8 cellular contexts compared by ENCODE assay signal in the genomic region with DNA sequence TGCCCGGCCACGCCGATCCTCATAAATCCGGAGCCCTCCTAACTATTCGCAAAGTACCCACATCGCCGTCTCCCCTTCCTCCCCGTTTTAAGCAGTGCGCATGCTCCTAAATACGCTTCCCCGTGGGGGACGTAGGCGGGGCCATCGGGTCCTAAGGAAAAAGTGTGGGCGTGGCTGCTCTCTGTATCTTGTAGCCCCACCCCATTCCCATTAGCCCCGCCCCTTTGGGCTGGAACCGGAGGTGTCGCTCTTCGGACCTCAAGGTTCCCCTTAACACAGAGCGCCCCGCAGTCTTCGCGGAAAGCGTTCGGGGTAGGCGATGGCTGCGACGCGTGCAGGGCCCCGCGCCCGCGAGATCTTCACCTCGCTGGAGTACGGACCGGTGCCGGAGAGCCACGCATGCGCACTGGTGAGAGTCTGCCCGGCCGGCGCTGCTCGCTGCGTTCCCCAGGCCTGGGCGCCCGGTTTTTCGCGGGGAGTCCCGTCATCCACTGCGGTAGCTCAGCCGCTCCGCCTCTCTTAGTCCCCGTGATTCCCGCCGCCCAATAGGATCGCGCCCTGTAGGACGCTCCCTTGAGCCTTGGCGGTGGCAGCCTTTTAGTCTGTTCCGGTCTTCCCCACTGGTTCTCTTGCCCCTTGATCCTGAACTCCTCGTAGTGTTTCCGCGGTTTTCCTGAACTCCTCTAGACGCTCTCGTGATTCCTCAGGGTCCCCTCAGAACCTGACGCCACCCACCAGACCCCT. TPM values are rescaled to one million over a fixed set of nuclear protein-coding genes. Genes with fewer than 3 reads are reported as not detected.
DNase-seq lines count a peak whose midpoint lies in the region; ATAC-seq, FAIRE-seq and TF ChIP-seq lines count a peak whose summit lies in the region.

A gene (plus strand): TSS at position 213 of the 744 bp plus-strand sequence. CDS start 107 bp downstream, at position 320.

- peaks cover 3 to 7% of the 10 kb centered on the region in 2 donors for H3K4me1 ChIP-seq in kidney (ENCODE audit: control insufficient read depth in 1 of 2, insufficient read depth in 1 of 2, low read depth in 1 of 2, low read length in 2 of 2)

- H3K36me3 ChIP-seq in kidney (ENCODE audit: control insufficient read depth in 1 of 2, insufficient read depth in 2 of 2, low read length in 2 of 2) = no peaks in the 10 kb centered on the region

- H3K9ac ChIP-seq in kidney (ENCODE audit: low read length in 2 of 2) = peak within 1 kb of the TSS; percentile 98

- no peak for TF ChIP-seq CTCF in AG10803 (conservative IDR thresholded peaks at IDR 0.05; ENCODE audit: low read length)
- peak; percentile 1 for TF ChIP-seq CTCF in kidney (IDR thresholded peaks at IDR 0.05; ENCODE audit: borderline replicate concordance, extremely low read depth, insufficient read depth)

- no peak for FAIRE-seq in kidney (lab: Jason Lieb, UNC)

- intact Hi-C loops in kidney (cut with DNase I) = no loop called here

- H3K27ac ChIP-seq in kidney (ENCODE audit: low read depth in 2 of 2, low read length in 2 of 2) = peak within 1 kb of the TSS; percentile 92 to 97

- DNase-seq in AG10803 (ENCODE audit: low read depth) (peak; percentile 97), NCI-H460 (ENCODE audit: extremely low read depth, low read depth) (peak; percentile 95), cerebellar nuclear complex (lab: John Stamatoyannopoulos, UW) (peak; percentile 79 to 95), kidney (peak; percentile 99)
- DNase-seq in activated CD4-positive, CD25-positive, alpha-beta regulatory T cell treated with anti-CD3 and anti-CD28 coated beads, Interleukin-2, amount 50 U/mL, for 72 hours = peak; percentile 98
- DNase-seq in stimulated activated CD4-positive, alpha-beta T cell treated with anti-CD3 and anti-CD28 coated beads, Interleukin-15, amount 100 ng/mL, for 24 hours = peak; percentile 98

- H3K4me3 ChIP-seq in AG10803 (ENCODE audit: low read length) (peak within 1 kb of the TSS; percentile 84), kidney (ENCODE audit: low read length in 2 of 2) (peak within 1 kb of the TSS; percentile 97 to 98)

- no peaks in the 10 kb centered on the region for H3K9me3 ChIP-seq in kidney (ENCODE audit: control insufficient read depth in 1 of 2, low read length in 2 of 2)

- ATAC-seq in GM19043 (IDR thresholded peaks at IDR 0.05; ENCODE audit: low read depth, unreplicated experiment) = peak; percentile 71
- ATAC-seq in HG03378 (IDR thresholded peaks at IDR 0.05; ENCODE audit: unreplicated experiment) = peak; percentile 71

RNA-seq across cellular contexts. Expression of the gene that starts here (rescaled TPM):
- total RNA-seq in NCI-H460 (2014; rRNA removed; shearing (Covaris generic)) = 24.7 and 32.4 TPM in 2 replicates
- 94.7 and 144 TPM in 2 replicates for polyA plus RNA-seq in NCI-H460 (2014; cell fraction: nucleus; rRNA removed)
- 31.8 TPM for total RNA-seq in kidney
- 26.8 TPM for polyA plus RNA-seq in kidney (ENCODE audit: insufficient read depth, low read depth, low replicate concordance)

Comparison
In these comparisons a context has a peak if more than half of its experiments do, and no peak if none do; other contexts are left out.
1. Peak in every context shown above with its lines: DNase-seq, ATAC-seq, H3K4me3 ChIP-seq and H3K27ac ChIP-seq.